Comparison of ENCODE assay signal across 2 cellular contexts in genomic region chr3:9914559-9915251, GRCh38.
TF ChIP-seq lines count a peak whose summit lies in the region.

No MANE protein-coding gene starts in this region.

TF ChIP-seq in SK-N-SH, 30 proteins besides CTCF, POLR2A, EP300 and RAD21 (continued from another document):
- TF ChIP-seq USF2 (IDR thresholded peaks at IDR 0.05; ENCODE audit: borderline replicate concordance, low read depth, low read length) (no peak), GABPA (IDR thresholded peaks at IDR 0.05; ENCODE audit: low read depth) (no peak), YY1 (IDR thresholded peaks at IDR 0.05; ENCODE audit: low read depth) (no peak)
- TF ChIP-seq, protein P1, sequence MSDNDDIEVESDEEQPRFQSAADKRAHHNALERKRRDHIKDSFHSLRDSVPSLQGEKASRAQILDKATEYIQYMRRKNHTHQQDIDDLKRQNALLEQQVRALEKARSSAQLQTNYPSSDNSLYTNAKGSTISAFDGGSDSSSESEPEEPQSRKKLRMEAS (IDR thresholded peaks at IDR 0.05; ENCODE audit: low read depth) = no peak
TF ChIP-seq in SK-N-SH: peak in this region for 0.

TF ChIP-seq in SK-N-SH treated with all-trans-retinoic acid at 6 μM for 48 hours, 23 proteins besides CTCF, POLR2A, EP300 and RAD21 (continued from another document):
- no peak for TF ChIP-seq ZNF70 (CRISPR knock-in tag; IDR thresholded peaks at IDR 0.05)
- no peak for TF ChIP-seq ZNF8 (CRISPR knock-in tag; IDR thresholded peaks at IDR 0.05)
- TF ChIP-seq CREB5 (CRISPR knock-in tag; IDR thresholded peaks at IDR 0.05; ENCODE audit: low read depth) = no peak
- TF ChIP-seq ZC3H10 (CRISPR knock-in tag; IDR thresholded peaks at IDR 0.05) = no peak
- no peak for TF ChIP-seq ARNTL (CRISPR knock-in tag; IDR thresholded peaks at IDR 0.05; ENCODE audit: borderline replicate concordance, low read depth)
